ENCODE assay signal across 1 cellular context in the genomic region with DNA sequence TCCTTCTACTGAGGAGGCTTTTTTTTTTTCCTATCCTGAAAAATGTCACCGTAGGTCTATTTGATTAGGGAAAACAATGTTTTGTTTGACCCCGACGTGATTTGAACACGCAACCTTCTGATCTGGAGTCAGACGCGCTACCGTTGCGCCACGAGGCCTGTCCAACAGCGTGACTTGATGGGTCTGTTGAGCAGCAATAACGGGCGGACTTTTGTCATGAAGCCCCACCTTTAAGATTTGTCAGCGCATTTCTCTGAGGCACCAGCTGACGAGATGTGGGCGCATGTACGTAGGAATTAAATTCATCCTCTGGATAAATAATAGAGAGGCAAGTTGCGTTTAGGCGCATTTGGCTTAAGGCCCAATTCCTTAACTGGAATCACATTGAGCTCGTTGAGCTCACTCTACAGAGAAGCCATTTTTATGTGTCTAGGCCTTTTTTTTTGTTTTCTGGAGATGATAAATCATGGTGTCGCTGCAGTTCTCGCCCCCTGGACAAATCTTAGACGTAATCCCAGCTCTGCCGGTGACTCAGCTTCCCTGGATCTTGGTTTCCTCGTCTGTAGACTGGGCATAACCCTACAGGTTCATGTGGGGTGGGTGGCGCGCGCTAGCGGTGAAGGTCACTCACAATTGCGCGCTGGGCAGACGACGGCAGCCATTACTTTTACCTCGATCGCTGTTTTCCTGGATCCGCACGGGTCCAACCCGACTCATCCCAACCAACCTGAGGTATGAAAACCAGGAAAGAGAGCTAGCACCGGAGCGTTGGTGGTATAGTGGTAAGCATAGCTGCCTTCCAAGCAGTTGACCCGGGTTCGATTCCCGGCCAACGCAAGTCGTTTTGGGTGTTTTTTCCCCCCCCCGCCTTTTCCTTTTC.
TF ChIP-seq lines count a peak whose summit lies in the region.

No MANE protein-coding gene starts in this region.

TF ChIP-seq in liver, 16 proteins besides CTCF, POLR2A, EP300 and RAD21 (continued from another document):
- TF ChIP-seq, protein P1, sequence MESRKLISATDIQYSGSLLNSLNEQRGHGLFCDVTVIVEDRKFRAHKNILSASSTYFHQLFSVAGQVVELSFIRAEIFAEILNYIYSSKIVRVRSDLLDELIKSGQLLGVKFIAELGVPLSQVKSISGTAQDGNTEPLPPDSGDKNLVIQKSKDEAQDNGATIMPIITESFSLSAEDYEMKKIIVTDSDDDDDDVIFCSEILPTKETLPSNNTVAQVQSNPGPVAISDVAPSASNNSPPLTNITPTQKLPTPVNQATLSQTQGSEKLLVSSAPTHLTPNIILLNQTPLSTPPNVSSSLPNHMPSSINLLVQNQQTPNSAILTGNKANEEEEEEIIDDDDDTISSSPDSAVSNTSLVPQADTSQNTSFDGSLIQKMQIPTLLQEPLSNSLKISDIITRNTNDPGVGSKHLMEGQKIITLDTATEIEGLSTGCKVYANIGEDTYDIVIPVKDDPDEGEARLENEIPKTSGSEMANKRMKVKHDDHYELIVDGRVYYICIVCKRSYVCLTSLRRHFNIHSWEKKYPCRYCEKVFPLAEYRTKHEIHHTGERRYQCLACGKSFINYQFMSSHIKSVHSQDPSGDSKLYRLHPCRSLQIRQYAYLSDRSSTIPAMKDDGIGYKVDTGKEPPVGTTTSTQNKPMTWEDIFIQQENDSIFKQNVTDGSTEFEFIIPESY (IDR thresholded peaks at IDR 0.05), result peak; percentile 18
- TF ChIP-seq, protein P2, sequence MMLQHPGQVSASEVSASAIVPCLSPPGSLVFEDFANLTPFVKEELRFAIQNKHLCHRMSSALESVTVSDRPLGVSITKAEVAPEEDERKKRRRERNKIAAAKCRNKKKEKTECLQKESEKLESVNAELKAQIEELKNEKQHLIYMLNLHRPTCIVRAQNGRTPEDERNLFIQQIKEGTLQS (IDR thresholded peaks at IDR 0.05), result peak; percentile 100
- TF ChIP-seq GABPA (IDR thresholded peaks at IDR 0.05 in 1 of 2, conservative IDR thresholded peaks at IDR 0.05 in 1 of 2) (no peak), EGR1 (IDR thresholded peaks at IDR 0.05; ENCODE audit: low read depth in 2 of 2) (no peak), FOXA2 (IDR thresholded peaks at IDR 0.05) (no peak)
